Comparison of ENCODE assay signal across 8 cellular contexts in the genomic region with DNA sequence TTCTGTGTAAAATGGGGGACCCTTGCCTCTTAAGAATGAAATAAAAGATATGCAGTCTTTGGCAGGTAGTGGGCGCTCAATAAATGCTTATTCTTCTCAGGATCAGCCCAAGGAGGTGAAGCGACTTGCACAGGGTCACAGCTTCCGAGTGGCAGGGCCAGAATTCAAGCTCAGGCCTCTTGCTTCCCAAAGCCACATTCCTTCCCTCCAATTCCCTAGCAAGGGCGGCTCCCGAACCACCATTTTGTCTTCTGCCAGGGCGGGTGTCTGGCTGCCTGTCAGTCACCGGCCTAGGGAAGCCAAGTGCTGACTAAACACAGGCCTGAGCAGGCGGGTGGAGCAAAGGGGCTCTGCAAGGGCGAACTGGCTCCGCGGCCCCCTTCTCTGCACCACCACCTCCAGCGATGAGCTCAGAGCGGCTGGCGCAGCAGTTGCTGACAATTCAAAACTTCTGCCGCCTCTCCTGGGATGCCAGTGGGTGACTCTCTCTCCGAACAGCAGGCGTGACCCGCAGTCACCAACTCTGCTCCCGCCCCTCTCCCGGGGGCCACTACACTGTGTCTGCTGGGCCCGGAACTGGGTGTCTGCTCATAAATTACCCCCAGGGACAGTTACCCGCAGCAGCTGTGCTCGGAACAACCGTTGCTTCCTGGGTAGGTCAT. TPM values are rescaled to one million over a fixed set of nuclear protein-coding genes. Genes with fewer than 3 reads are reported as not detected.
DNase-seq lines count a peak whose midpoint lies in the region; ATAC-seq, FAIRE-seq and TF ChIP-seq lines count a peak whose summit lies in the region.

No MANE protein-coding gene starts in this region.

- H3K36me3 ChIP-seq in HepG2 (replicated peaks in 1 of 2; ENCODE audit: control insufficient read depth in 1 of 2, insufficient read depth in 2 of 2, low read length in 2 of 2) (peaks cover 5 to 12% of the 10 kb centered on the region in 2 experiments; a peak in 3 of 5 replicates), stomach smooth muscle (ENCODE audit: control insufficient read depth in 2 of 2, insufficient read depth in 2 of 2, low read length in 2 of 2) (peaks cover 11 to 13% of the 10 kb centered on the region in 2 donors)

- H3K27me3 ChIP-seq in HepG2 (ENCODE audit: control insufficient read depth in 1 of 2, insufficient read depth in 2 of 2, low read length in 2 of 2) = no peaks in the 10 kb centered on the region
- peaks cover 0 to 3% of the 10 kb centered on the region in 2 donors for H3K27me3 ChIP-seq in stomach smooth muscle (ENCODE audit: control insufficient read depth in 1 of 2, insufficient read depth in 2 of 2, low read length in 2 of 2)

- no peak overlapping the region for H3K4me3 Mint-ChIP-seq in central memory CD8-positive, alpha-beta T cell
- H3K4me3 Mint-ChIP-seq in activated CD4-positive, alpha-beta T cell treated with anti-CD3 and anti-CD28 coated beads, Interleukin-2, amount 10 ng/mL, durations not matched to agents 24 days and 14 days = no peak overlapping the region

- in situ Hi-C loops in HepG2 (cut with HindIII; ENCODE audit: extremely low pct_ligation_motif_present, low pct_unique_long_range_greater_than_20kb) = no loop called here

- CTCF ChIA-PET in GM10248 (lab: Yijun Ruan, JAX) (interaction anchor here (1.1 to 14.3 kb wide), 15 partner anchors 8 to 259 kb away, joined by 3 to 324 read pairs (median 4); a partner anchor contains a TSS), HepG2 (lab: Yijun Ruan, JAX; ENCODE audit: low intra/inter-chr PET ratio, low total read pairs) (interaction anchor here (1.5 kb wide), 1 partner anchor 202 kb away, joined by 3 read pairs; no protein-coding TSS in a partner anchor)

- peaks cover 21% of the 10 kb centered on the region for H3K36me3 Mint-ChIP-seq in central memory CD8-positive, alpha-beta T cell (ENCODE audit: insufficient read depth)
- H3K36me3 Mint-ChIP-seq in activated CD4-positive, alpha-beta T cell treated with anti-CD3 and anti-CD28 coated beads, Interleukin-2, amount 10 ng/mL, durations not matched to agents 24 days and 14 days (ENCODE audit: low read depth) = peaks cover 13% of the 10 kb centered on the region

- no peaks in the 10 kb centered on the region for H3K27me3 Mint-ChIP-seq in central memory CD8-positive, alpha-beta T cell
- no peaks in the 10 kb centered on the region for H3K27me3 Mint-ChIP-seq in activated CD4-positive, alpha-beta T cell treated with anti-CD3 and anti-CD28 coated beads, Interleukin-2, amount 10 ng/mL, durations not matched to agents 24 days and 14 days

- H3K4me2 ChIP-seq in HepG2 (ENCODE audit: low read depth, low read length) = no peak overlapping the region

- no peak for TF ChIP-seq POLR2A in HepG2 (IDR thresholded peaks at IDR 0.05; ENCODE audit: insufficient read depth in 1 of 2, low read depth in 2 of 2, low read length in 2 of 2)

- TF ChIP-seq EP300 in HepG2 (IDR thresholded peaks at IDR 0.05; ENCODE audit: low read depth in 2 of 2, low read length in 2 of 2) (no peak), HepG2 (CRISPR knock-in tag; IDR thresholded peaks at IDR 0.05; ENCODE audit: borderline replicate concordance) (no peak)

- no peak overlapping the region for H3K9ac ChIP-seq in HepG2 (ENCODE audit: insufficient read depth, low read depth, low read length)
- H3K9ac ChIP-seq in stomach smooth muscle (ENCODE audit: low read length in 2 of 2) = peak overlapping the region; percentile 18 to 42

- H3K79me2 ChIP-seq in HepG2 (ENCODE audit: insufficient read depth, low read length) = no peaks in the 10 kb centered on the region

- no peak for ATAC-seq in central memory CD8-positive, alpha-beta T cell (replicated peaks; ENCODE audit: extremely low read depth, poor library complexity, severe bottlenecking)
- no peak for ATAC-seq in HepG2

- no TSS peak for BruUV-seq in HepG2 (replicated peaks; lab: Mats Ljungman, UMichigan)

- FAIRE-seq in HepG2 (lab: Jason Lieb, UNC) = no peak

- peaks cover 26% of the 10 kb centered on the region for H3K4me1 Mint-ChIP-seq in central memory CD8-positive, alpha-beta T cell
- peaks cover 6% of the 10 kb centered on the region for H3K4me1 Mint-ChIP-seq in activated CD4-positive, alpha-beta T cell treated with anti-CD3 and anti-CD28 coated beads, Interleukin-2, amount 10 ng/mL, durations not matched to agents 24 days and 14 days

- intact Hi-C loops in HepG2 (cut with micrococcal nuclease; ENCODE audit: unreplicated experiment) = no loop called here
- intact Hi-C loops in activated CD4-positive, alpha-beta T cell treated with anti-CD3 and anti-CD28 coated beads, Interleukin-2, amount 10 ng/mL, durations not matched to agents 24 days and 14 days (cut with micrococcal nuclease) = no loop called here

- no peaks in the 10 kb centered on the region for H3K9me3 ChIP-seq in HepG2 (ENCODE audit: low read length)
- no peaks in the 10 kb centered on the region for H3K9me3 ChIP-seq in stomach smooth muscle (ENCODE audit: control insufficient read depth in 2 of 2, low read length in 2 of 2)

- POLR2A ChIA-PET in GM10248 (lab: Yijun Ruan, JAX) = no interaction called here
- POLR2A ChIA-PET in HepG2 (lab: Yijun Ruan, JAX) = no interaction called here

- no peak overlapping the region for H2AFZ ChIP-seq in HepG2 (ENCODE audit: low read length)

- H3K4me3 ChIP-seq in HepG2 (replicated peaks in 1 of 3; ENCODE audit: insufficient read depth in 1 of 3, low read depth in 2 of 3, low read length in 3 of 3) (no peak overlapping the region), stomach smooth muscle (ENCODE audit: low read length in 2 of 2) (peak overlapping the region in 1 of 2 donors; percentile 47)

- no peak for TF ChIP-seq RAD21 in HepG2 (CRISPR knock-in tag; IDR thresholded peaks at IDR 0.05)

- H3K27ac ChIP-seq in HepG2 (ENCODE audit: extremely low read length, insufficient read depth, low read length) = no peak overlapping the region
- peak overlapping the region; percentile 81 for H3K27ac ChIP-seq in stomach smooth muscle (ENCODE audit: low read length)

- no peaks in the 10 kb centered on the region for H4K20me1 ChIP-seq in HepG2 (ENCODE audit: insufficient read depth, low read length)

- 90% methylated on average over 19 of the region's 24 CpGs for WGBS in HepG2 (ENCODE audit: low lambda C conversion rate)

- H3K9me3 Mint-ChIP-seq in central memory CD8-positive, alpha-beta T cell = no peaks in the 10 kb centered on the region
- H3K9me3 Mint-ChIP-seq in activated CD4-positive, alpha-beta T cell treated with anti-CD3 and anti-CD28 coated beads, Interleukin-2, amount 10 ng/mL, durations not matched to agents 24 days and 14 days = no peaks in the 10 kb centered on the region

- H3K4me1 ChIP-seq in HepG2 (ENCODE audit: insufficient read depth, low read length) (no peaks in the 10 kb centered on the region), stomach smooth muscle (ENCODE audit: control insufficient read depth, insufficient read depth, low read length) (peaks cover 63% of the 10 kb centered on the region)

- DNase-seq in GM10248 (ENCODE audit: extremely low spot score) (no peak), Kasumi-1 (lab: John Stamatoyannopoulos, UW) (peak; percentile 32 to 47), HepG2 (ENCODE audit: low spot score) (no peak), HUDEP-2 (lab: John Stamatoyannopoulos, UW; ENCODE audit: unreplicated experiment in 76 of 76) (no peak), SK-N-DZ (ENCODE audit: low spot score) (no peak)
- DNase-seq in central memory CD8-positive, alpha-beta T cell (ENCODE audit: low spot score in 2 of 2) = no peak
- DNase-seq in activated CD4-positive, alpha-beta T cell treated with anti-CD3 and anti-CD28 coated beads, Interleukin-2, amount 10 ng/mL, durations not matched to agents 24 days and 14 days = no peak

- peak; percentile 46 for TF ChIP-seq CTCF in GM10248 (IDR thresholded peaks at IDR 0.05; ENCODE audit: control extremely low read depth, extremely low read depth, low read depth, missing control alignments)
- TF ChIP-seq CTCF in HepG2 (CRISPR knock-in tag; IDR thresholded peaks at IDR 0.05) = no peak

- peak overlapping the region; percentile 29 for H3K27ac Mint-ChIP-seq in central memory CD8-positive, alpha-beta T cell (ENCODE audit: low read depth)
- no peak overlapping the region for H3K27ac Mint-ChIP-seq in activated CD4-positive, alpha-beta T cell treated with anti-CD3 and anti-CD28 coated beads, Interleukin-2, amount 10 ng/mL, durations not matched to agents 24 days and 14 days

RNA-seq across cellular contexts. Expression of a gene that starts 10.8 kb away (rescaled TPM):
- 0.88 and 1.00 TPM in 2 replicates for total RNA-seq in HepG2 (2016; rRNA removed; fragmentation: Illumina TruSeq; extraction: Trizol)
- total RNA-seq in HepG2 (2016; cell fraction: cytosol; rRNA removed; fragmentation: Illumina TruSeq; extraction: Trizol; ENCODE audit: low read depth) = 0.26 and 0.61 TPM in 2 replicates
- 0.62 and 1.2 TPM in 2 replicates for total RNA-seq in HepG2 (2016; cell fraction: insoluble cytoplasmic fraction; rRNA removed; fragmentation: Illumina TruSeq; extraction: Trizol)
- 1.4 and 1.5 TPM in 2 replicates for total RNA-seq in HepG2 (2016; cell fraction: membrane; rRNA removed; fragmentation: Illumina TruSeq; extraction: Trizol)
- total RNA-seq in HepG2 (2016; cell fraction: nucleus; rRNA removed; fragmentation: Illumina TruSeq; extraction: Trizol) = 1.2 and 1.3 TPM in 2 replicates
- polyA plus RNA-seq in HepG2 (2011; rRNA removed) = 2.6 and 2.7 TPM in 2 replicates
- 2.8 and 3.5 TPM in 2 replicates for polyA plus RNA-seq in HepG2 (2011; cell fraction: cytosol; rRNA removed)
- polyA plus RNA-seq in HepG2 (2011; cell fraction: nucleus; rRNA removed) = 2.1 and 2.9 TPM in 2 replicates
- 1.5 and 2.0 TPM in 2 replicates for polyA plus RNA-seq in HepG2 (2012)
- polyA plus RNA-seq in HepG2 (2016; cell fraction: cytosol; fragmentation: Illumina TruSeq; extraction: Trizol; ENCODE audit: low read depth) = 1.1 TPM in 2 replicates
- polyA plus RNA-seq in HepG2 (2016; cell fraction: insoluble cytoplasmic fraction; fragmentation: Illumina TruSeq; extraction: Trizol; ENCODE audit: low read depth) = 1.2 and 1.5 TPM in 2 replicates
- 1.9 and 2.4 TPM in 2 replicates for polyA plus RNA-seq in HepG2 (2016; cell fraction: membrane; fragmentation: Illumina TruSeq; extraction: Trizol; ENCODE audit: low read depth)
- 2.8 TPM in 2 replicates for polyA plus RNA-seq in HepG2 (2016; cell fraction: nucleus; fragmentation: Illumina TruSeq; extraction: Trizol; ENCODE audit: insufficient read depth, low read depth)
- 1.1 and 7.0 TPM in 2 replicates for polyA minus RNA-seq in HepG2 (2011; rRNA and poly(A)+ RNA removed; ENCODE audit: low replicate concordance)
- 1.4 and 1.7 TPM in 2 replicates for polyA minus RNA-seq in HepG2 (2011; cell fraction: cytosol; rRNA and poly(A)+ RNA removed)
- 0.50 and 0.90 TPM in 2 replicates for polyA minus RNA-seq in HepG2 (2011; cell fraction: nucleus; rRNA and poly(A)+ RNA removed)
- polyA plus RNA-seq in SK-N-DZ (2014; cell fraction: cytosol; rRNA removed) = 0.71 and 0.82 TPM in 2 replicates
- polyA plus RNA-seq in SK-N-DZ (2014; cell fraction: nucleus; rRNA removed) = 0.53 and 0.73 TPM in 2 replicates
- total RNA-seq in activated CD4-positive, alpha-beta T cell treated with anti-CD3 and anti-CD28 coated beads, Interleukin-2, amount 10 ng/mL, durations not matched to agents 24 days and 14 days = 3.3 TPM in 2 replicates

RNA-seq across cellular contexts. Expression of a gene that starts 20.1 kb away (rescaled TPM):
- not detected in 2 replicates for total RNA-seq in HepG2 (2016; rRNA removed; fragmentation: Illumina TruSeq; extraction: Trizol)
- total RNA-seq in HepG2 (2016; cell fraction: cytosol; rRNA removed; fragmentation: Illumina TruSeq; extraction: Trizol; ENCODE audit: low read depth) = not detected in 2 replicates
- total RNA-seq in HepG2 (2016; cell fraction: insoluble cytoplasmic fraction; rRNA removed; fragmentation: Illumina TruSeq; extraction: Trizol) = not detected in 2 replicates
- total RNA-seq in HepG2 (2016; cell fraction: membrane; rRNA removed; fragmentation: Illumina TruSeq; extraction: Trizol) = not detected in 2 replicates
- not detected in 2 replicates for total RNA-seq in HepG2 (2016; cell fraction: nucleus; rRNA removed; fragmentation: Illumina TruSeq; extraction: Trizol)
- polyA plus RNA-seq in HepG2 (2011; rRNA removed) = not detected in 2 replicates
- not detected in 2 replicates for polyA plus RNA-seq in HepG2 (2011; cell fraction: cytosol; rRNA removed)
- polyA plus RNA-seq in HepG2 (2011; cell fraction: nucleus; rRNA removed) = 0.17 and 0.21 TPM in 2 replicates
- not detected in 2 replicates for polyA plus RNA-seq in HepG2 (2012)
- not detected in 2 replicates for polyA plus RNA-seq in HepG2 (2016; cell fraction: cytosol; fragmentation: Illumina TruSeq; extraction: Trizol; ENCODE audit: low read depth)
- polyA plus RNA-seq in HepG2 (2016; cell fraction: insoluble cytoplasmic fraction; fragmentation: Illumina TruSeq; extraction: Trizol; ENCODE audit: low read depth) = not detected in 2 replicates
- polyA plus RNA-seq in HepG2 (2016; cell fraction: membrane; fragmentation: Illumina TruSeq; extraction: Trizol; ENCODE audit: low read depth) = not detected in 2 replicates
- polyA plus RNA-seq in HepG2 (2016; cell fraction: nucleus; fragmentation: Illumina TruSeq; extraction: Trizol; ENCODE audit: insufficient read depth, low read depth) = not detected in 2 replicates
- polyA minus RNA-seq in HepG2 (2011; rRNA and poly(A)+ RNA removed; ENCODE audit: low replicate concordance) = 0.16 TPM in 1 of 2 replicates, not detected in the other
- polyA minus RNA-seq in HepG2 (2011; cell fraction: cytosol; rRNA and poly(A)+ RNA removed) = not detected in 2 replicates
- polyA minus RNA-seq in HepG2 (2011; cell fraction: nucleus; rRNA and poly(A)+ RNA removed) = not detected in 2 replicates
- not detected in 2 replicates for polyA plus RNA-seq in SK-N-DZ (2014; cell fraction: cytosol; rRNA removed)
- polyA plus RNA-seq in SK-N-DZ (2014; cell fraction: nucleus; rRNA removed) = not detected in 2 replicates
- total RNA-seq in activated CD4-positive, alpha-beta T cell treated with anti-CD3 and anti-CD28 coated beads, Interleukin-2, amount 10 ng/mL, durations not matched to agents 24 days and 14 days = not detected in 2 replicates

RNA-seq across cellular contexts. Expression of a gene that starts 28.6 kb away (rescaled TPM):
- not detected in 2 replicates for total RNA-seq in HepG2 (2016; rRNA removed; fragmentation: Illumina TruSeq; extraction: Trizol)
- total RNA-seq in HepG2 (2016; cell fraction: cytosol; rRNA removed; fragmentation: Illumina TruSeq; extraction: Trizol; ENCODE audit: low read depth) = not detected in 2 replicates
- not detected in 2 replicates for total RNA-seq in HepG2 (2016; cell fraction: insoluble cytoplasmic fraction; rRNA removed; fragmentation: Illumina TruSeq; extraction: Trizol)
- not detected in 2 replicates for total RNA-seq in HepG2 (2016; cell fraction: membrane; rRNA removed; fragmentation: Illumina TruSeq; extraction: Trizol)
- not detected in 2 replicates for total RNA-seq in HepG2 (2016; cell fraction: nucleus; rRNA removed; fragmentation: Illumina TruSeq; extraction: Trizol)
- polyA plus RNA-seq in HepG2 (2011; rRNA removed) = not detected in 2 replicates
- not detected in 2 replicates for polyA plus RNA-seq in HepG2 (2011; cell fraction: cytosol; rRNA removed)
- not detected in 2 replicates for polyA plus RNA-seq in HepG2 (2011; cell fraction: nucleus; rRNA removed)
- polyA plus RNA-seq in HepG2 (2012) = not detected in 2 replicates
- polyA plus RNA-seq in HepG2 (2016; cell fraction: cytosol; fragmentation: Illumina TruSeq; extraction: Trizol; ENCODE audit: low read depth) = not detected in 2 replicates
- not detected in 2 replicates for polyA plus RNA-seq in HepG2 (2016; cell fraction: insoluble cytoplasmic fraction; fragmentation: Illumina TruSeq; extraction: Trizol; ENCODE audit: low read depth)
- polyA plus RNA-seq in HepG2 (2016; cell fraction: membrane; fragmentation: Illumina TruSeq; extraction: Trizol; ENCODE audit: low read depth) = not detected in 2 replicates
- not detected in 2 replicates for polyA plus RNA-seq in HepG2 (2016; cell fraction: nucleus; fragmentation: Illumina TruSeq; extraction: Trizol; ENCODE audit: insufficient read depth, low read depth)
- polyA minus RNA-seq in HepG2 (2011; rRNA and poly(A)+ RNA removed; ENCODE audit: low replicate concordance) = not detected in 2 replicates
- polyA minus RNA-seq in HepG2 (2011; cell fraction: cytosol; rRNA and poly(A)+ RNA removed) = not detected in 2 replicates
- not detected in 2 replicates for polyA minus RNA-seq in HepG2 (2011; cell fraction: nucleus; rRNA and poly(A)+ RNA removed)
- not detected in 2 replicates for polyA plus RNA-seq in SK-N-DZ (2014; cell fraction: cytosol; rRNA removed)
- polyA plus RNA-seq in SK-N-DZ (2014; cell fraction: nucleus; rRNA removed) = not detected in 2 replicates
- total RNA-seq in activated CD4-positive, alpha-beta T cell treated with anti-CD3 and anti-CD28 coated beads, Interleukin-2, amount 10 ng/mL, durations not matched to agents 24 days and 14 days = not detected in 2 replicates

RNA-seq across cellular contexts. Expression of a gene that starts 36.4 kb away (rescaled TPM):
- 2.7 and 3.5 TPM in 2 replicates for total RNA-seq in HepG2 (2016; rRNA removed; fragmentation: Illumina TruSeq; extraction: Trizol)
- 0.62 and 2.3 TPM in 2 replicates for total RNA-seq in HepG2 (2016; cell fraction: cytosol; rRNA removed; fragmentation: Illumina TruSeq; extraction: Trizol; ENCODE audit: low read depth)
- total RNA-seq in HepG2 (2016; cell fraction: insoluble cytoplasmic fraction; rRNA removed; fragmentation: Illumina TruSeq; extraction: Trizol) = 2.6 and 2.8 TPM in 2 replicates
- 0.93 and 0.99 TPM in 2 replicates for total RNA-seq in HepG2 (2016; cell fraction: membrane; rRNA removed; fragmentation: Illumina TruSeq; extraction: Trizol)
- total RNA-seq in HepG2 (2016; cell fraction: nucleus; rRNA removed; fragmentation: Illumina TruSeq; extraction: Trizol) = 1.8 and 2.3 TPM in 2 replicates
- 2.7 and 3.2 TPM in 2 replicates for polyA plus RNA-seq in HepG2 (2011; rRNA removed)
- 1.2 and 1.4 TPM in 2 replicates for polyA plus RNA-seq in HepG2 (2011; cell fraction: cytosol; rRNA removed)
- 20.8 and 29.2 TPM in 2 replicates for polyA plus RNA-seq in HepG2 (2011; cell fraction: nucleus; rRNA removed)
- polyA plus RNA-seq in HepG2 (2012) = 0.97 and 2.1 TPM in 2 replicates
- polyA plus RNA-seq in HepG2 (2016; cell fraction: cytosol; fragmentation: Illumina TruSeq; extraction: Trizol; ENCODE audit: low read depth) = 0.44 and 1.2 TPM in 2 replicates
- polyA plus RNA-seq in HepG2 (2016; cell fraction: insoluble cytoplasmic fraction; fragmentation: Illumina TruSeq; extraction: Trizol; ENCODE audit: low read depth) = 2.4 and 2.8 TPM in 2 replicates
- polyA plus RNA-seq in HepG2 (2016; cell fraction: membrane; fragmentation: Illumina TruSeq; extraction: Trizol; ENCODE audit: low read depth) = 1.1 and 1.2 TPM in 2 replicates
- 5.1 and 8.1 TPM in 2 replicates for polyA plus RNA-seq in HepG2 (2016; cell fraction: nucleus; fragmentation: Illumina TruSeq; extraction: Trizol; ENCODE audit: insufficient read depth, low read depth)
- polyA minus RNA-seq in HepG2 (2011; rRNA and poly(A)+ RNA removed; ENCODE audit: low replicate concordance) = 5.7 and 12.4 TPM in 2 replicates
- 0.59 and 1.5 TPM in 2 replicates for polyA minus RNA-seq in HepG2 (2011; cell fraction: cytosol; rRNA and poly(A)+ RNA removed)
- polyA minus RNA-seq in HepG2 (2011; cell fraction: nucleus; rRNA and poly(A)+ RNA removed) = 3.4 and 4.0 TPM in 2 replicates
- polyA plus RNA-seq in SK-N-DZ (2014; cell fraction: cytosol; rRNA removed) = 1.1 and 1.7 TPM in 2 replicates
- 21.1 and 28.0 TPM in 2 replicates for polyA plus RNA-seq in SK-N-DZ (2014; cell fraction: nucleus; rRNA removed)
- 13.2 and 14.7 TPM in 2 replicates for total RNA-seq in activated CD4-positive, alpha-beta T cell treated with anti-CD3 and anti-CD28 coated beads, Interleukin-2, amount 10 ng/mL, durations not matched to agents 24 days and 14 days

Comparison
In these comparisons a context has a peak if more than half of its experiments do, and no peak if none do; other contexts are left out.
1. DNase-seq: peak in Kasumi-1 (2 of 2); none in GM10248 (single experiment), central memory CD8-positive, alpha-beta T cell (0 of 2), HepG2 (single experiment), HUDEP-2 (0 of 76), SK-N-DZ (single experiment) and activated CD4-positive, alpha-beta T cell treated with anti-CD3 and anti-CD28 coated beads, Interleukin-2, amount 10 ng/mL, durations not matched to agents 24 days and 14 days (single experiment).